Comparison of ENCODE assay signal across 9 cellular contexts in genomic region chr12:121334513-121335343, GRCh38. TPM values are rescaled to one million over a fixed set of nuclear protein-coding genes. Genes with fewer than 3 reads are reported as not detected.
A peak's percentile ranks its signal among the peaks of the same experiment; 100 is the strongest.
DNase-seq lines count a peak whose midpoint lies in the region; ATAC-seq and TF ChIP-seq lines count a peak whose summit lies in the region.
"Had no signal": no experiment of that assay in that cellular context is flagged by ENCODE, and none has a peak within 500 bp of the region (broad histone marks: within the 10 kb centered on the region; RNA-seq: fewer than 3 reads in every experiment).

No MANE protein-coding gene starts in this region.

- peaks cover 0 to 8% (median 0%) of the 10 kb centered on the region in 3 donors for H3K4me1 ChIP-seq in esophagus squamous epithelium

- H3K4me3 ChIP-seq in AG09309 (ENCODE audit: control insufficient read depth, low read depth, low read length) (no peak overlapping the region), esophagus squamous epithelium (no peak overlapping the region)

- no peaks in the 10 kb centered on the region for H3K9me3 Mint-ChIP-seq in nephron
- H3K9me3 Mint-ChIP-seq: natural killer cell treated with Interleukin-12 subunit alpha and Interleukin-12 subunit beta and Interleukin-15 and Interleukin-18, amount 100 ng/mL, for 72 hours had no signal

- peaks cover 14 to 95% (median 21%) of the 10 kb centered on the region in 3 donors for H3K36me3 ChIP-seq in esophagus squamous epithelium

- no peak overlapping the region for H3K27ac Mint-ChIP-seq in nephron

- H3K27me3 ChIP-seq in esophagus squamous epithelium, result no peaks in the 10 kb centered on the region

- H3K27me3 Mint-ChIP-seq in nephron (ENCODE audit: low read depth), result no peaks in the 10 kb centered on the region
- H3K27me3 Mint-ChIP-seq: natural killer cell treated with Interleukin-12 subunit alpha and Interleukin-12 subunit beta and Interleukin-15 and Interleukin-18, amount 100 ng/mL, for 72 hours had no signal

- no peak overlapping the region for H3K4me3 Mint-ChIP-seq in nephron
- H3K4me3 Mint-ChIP-seq: natural killer cell treated with Interleukin-12 subunit alpha and Interleukin-12 subunit beta and Interleukin-15 and Interleukin-18, amount 100 ng/mL, for 72 hours had no signal

- H3K36me3 Mint-ChIP-seq in nephron (ENCODE audit: low read depth), result peaks cover 54% of the 10 kb centered on the region

- no peak overlapping the region for H3K27ac ChIP-seq in esophagus squamous epithelium

- intact Hi-C loops in esophagus squamous epithelium (cut with DNase I), result no loop called here

- TF ChIP-seq POLR2A in esophagus squamous epithelium (IDR thresholded peaks at IDR 0.05), result no peak

- 38 to 55% methylated on average over 4 to 8 of the region's 8 CpGs for WGBS in esophagus squamous epithelium, 2 donors

- no peaks in the 10 kb centered on the region for H3K9me3 ChIP-seq in esophagus squamous epithelium

- peak; percentile 84 for TF ChIP-seq CTCF in AG09309 (IDR thresholded peaks at IDR 0.05; ENCODE audit: control insufficient read depth, insufficient read depth, low read depth, low read length, missing control alignments)
- TF ChIP-seq CTCF in GM12801 (IDR thresholded peaks at IDR 0.05; ENCODE audit: extremely low read depth, insufficient read length), result peak; percentile 62
- TF ChIP-seq CTCF in esophagus squamous epithelium (IDR thresholded peaks at IDR 0.05), result peak; percentile 56 to 86 (median 78)
- TF ChIP-seq CTCF in nephron (IDR thresholded peaks at IDR 0.05; ENCODE audit: unreplicated experiment in 3 of 3), result peak; percentile 84 to 87 (median 84)

- no peak for ATAC-seq in GM19351 (IDR thresholded peaks at IDR 0.05; ENCODE audit: unreplicated experiment)
- no peak for ATAC-seq in GM19455 (IDR thresholded peaks at IDR 0.05; ENCODE audit: unreplicated experiment)

- DNase-seq in AG09309 (ENCODE audit: low read depth), result peak; percentile 47
- peak; percentile 63 for DNase-seq in NCI-H146 (lab: John Stamatoyannopoulos, UW)
- DNase-seq in SKM-1 (lab: John Stamatoyannopoulos, UW; ENCODE audit: unreplicated experiment), result peak; percentile 1
- DNase-seq in esophagus squamous epithelium (lab: John Stamatoyannopoulos, UW), result no peak

- H3K4me1 Mint-ChIP-seq in nephron, result no peaks in the 10 kb centered on the region

RNA-seq across cellular contexts. Expression of gene ANAPC5, which starts 17.5 kb away (rescaled TPM):
- 100 to 1,000 TPM in 1 of 4 donors, 10 to 100 TPM in 3; 54.4 to 116 (median 88.8) TPM for total RNA-seq in esophagus squamous epithelium

RNA-seq across cellular contexts. Expression of gene CAMKK2, which starts 38.2 kb away (rescaled TPM):
- total RNA-seq in esophagus squamous epithelium, result 10 to 100 TPM; 16.8 to 32.6 (median 21.2) TPM
